Comparison of ENCODE assay signal across 18 cellular contexts in the genomic region with DNA sequence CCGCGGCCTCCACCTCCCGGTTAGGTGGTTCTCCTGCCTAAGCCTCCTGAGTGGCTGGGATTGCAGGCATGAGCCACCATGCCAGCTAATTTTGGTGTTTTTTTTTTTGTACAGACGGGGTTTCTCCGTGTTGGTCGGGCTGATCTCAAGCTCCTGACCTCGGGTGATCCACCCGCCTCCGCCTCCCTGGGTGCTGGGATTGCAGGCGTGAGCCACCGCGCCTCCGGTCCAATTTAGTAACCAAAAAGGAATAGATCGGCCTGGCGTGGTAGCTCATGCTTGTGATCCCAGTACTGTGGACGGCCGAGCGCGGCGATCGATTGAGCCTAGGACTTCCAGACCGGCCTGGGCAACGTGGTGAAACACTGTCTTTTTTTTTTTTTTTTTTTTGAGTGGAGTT. TPM values are rescaled to one million over a fixed set of nuclear protein-coding genes. Genes with fewer than 3 reads are reported as not detected.
DNase-seq lines count a peak whose midpoint lies in the region; FAIRE-seq and TF ChIP-seq lines count a peak whose summit lies in the region.
"Not testable (repeated sequence)": the region's sequence is repeated elsewhere in the genome, so short reads cannot be mapped to it uniquely, and the experiment has no call there.
"Had no signal": no experiment of that assay in that cellular context is flagged by ENCODE, and none has a peak within 500 bp of the region (broad histone marks: within the 10 kb centered on the region; RNA-seq: fewer than 3 reads in every experiment).

No MANE protein-coding gene starts in this region.

- not testable (repeated sequence) for H3K4me3 Mint-ChIP-seq in chondrocyte (ENCODE audit: unreplicated experiment); neural progenitor cell

- not testable (repeated sequence) for H3K4me1 Mint-ChIP-seq in chondrocyte (ENCODE audit: low read depth); neural progenitor cell

- not testable (repeated sequence) for FAIRE-seq in kidney (lab: Jason Lieb, UNC)

- not testable (repeated sequence) for H3K4me2 ChIP-seq in hepatocyte, neural progenitor cell

- not testable (repeated sequence) for H3K4me3 ChIP-seq in hepatocyte; kidney (ENCODE audit: low read length in 2 of 2); neural progenitor cell

- TF ChIP-seq CTCF in chondrocyte (IDR thresholded peaks at IDR 0.05); hepatocyte (IDR thresholded peaks at IDR 0.05; ENCODE audit: poor library complexity); kidney (IDR thresholded peaks at IDR 0.05; ENCODE audit: borderline replicate concordance, extremely low read depth, insufficient read depth); neural progenitor cell (IDR thresholded peaks at IDR 0.05): not testable (repeated sequence)

- H3K27me3 ChIP-seq in hepatocyte, neural progenitor cell: not testable (repeated sequence)

- not testable (repeated sequence) for H3F3A ChIP-seq in neural progenitor cell (ENCODE audit: low read depth)

- H4K20me1 ChIP-seq in hepatocyte (ENCODE audit: insufficient read depth, poor library complexity, severe bottlenecking); neural progenitor cell (ENCODE audit: low read depth): not testable (repeated sequence)

- H3K9me3 Mint-ChIP-seq in chondrocyte (ENCODE audit: low read depth); neural progenitor cell: not testable (repeated sequence)

- H3K9me2 ChIP-seq in hepatocyte (replicated peaks; ENCODE audit: insufficient read depth): not testable (repeated sequence)

- H3K9me3 ChIP-seq in hepatocyte (ENCODE audit: low read depth); kidney (ENCODE audit: control insufficient read depth in 1 of 2, low read length in 2 of 2); neural progenitor cell (ENCODE audit: low read depth): not testable (repeated sequence)

- 98% methylated on average over 23 of the region's 23 CpGs for WGBS in hepatocyte (ENCODE audit: low lambda C conversion rate, missing lambda C conversion rate)

- not testable (repeated sequence) for H3K79me2 ChIP-seq in hepatocyte; neural progenitor cell (ENCODE audit: low read depth)

- H3K27ac Mint-ChIP-seq in chondrocyte (ENCODE audit: unreplicated experiment); neural progenitor cell: not testable (repeated sequence)

- not testable (repeated sequence) for H3K27me3 Mint-ChIP-seq in chondrocyte (ENCODE audit: low read depth); neural progenitor cell (ENCODE audit: insufficient read depth, low read depth)

- H3K36me3 Mint-ChIP-seq in chondrocyte (ENCODE audit: low read depth); neural progenitor cell: not testable (repeated sequence)

- not testable (repeated sequence) for H3K36me3 ChIP-seq in hepatocyte (replicated peaks; ENCODE audit: insufficient read depth, low read depth); kidney (ENCODE audit: control insufficient read depth in 1 of 2, insufficient read depth in 2 of 2, low read length in 2 of 2); neural progenitor cell

- not testable (repeated sequence) for H3K9ac ChIP-seq in kidney (ENCODE audit: low read length in 2 of 2); neural progenitor cell

- peak; percentile 13 for DNase-seq in activated effector memory CD4-positive, alpha-beta T cell treated with anti-CD3 and anti-CD28 coated beads, Interleukin-2, amount 50 U/mL, for 16 hours
- DNase-seq in chondrocyte (ENCODE audit: low spot score): peak; percentile 84
- DNase-seq in hepatocyte (ENCODE audit: low spot score): peak; percentile 1
- DNase-seq in islet precursor cell: peak; percentile 1
- DNase-seq in kidney: peak; percentile 10
- peak; percentile 0 for DNase-seq in neural progenitor cell (ENCODE audit: low spot score)
- peak; percentile 2 for DNase-seq in posterior vena cava (ENCODE audit: low spot score)
- peak; percentile 3 for DNase-seq in ureter (ENCODE audit: low spot score)

- not testable (repeated sequence) for H3K27ac ChIP-seq in hepatocyte; kidney (ENCODE audit: low read depth in 2 of 2, low read length in 2 of 2); neural progenitor cell

- not testable (repeated sequence) for H2AFZ ChIP-seq in hepatocyte; neural progenitor cell (replicated peaks)

- intact Hi-C loops in kidney (cut with DNase I); posterior vena cava (cut with DNase I): not testable (repeated sequence)

- H3K4me1 ChIP-seq in hepatocyte (ENCODE audit: insufficient read depth); kidney (ENCODE audit: control insufficient read depth in 1 of 2, insufficient read depth in 1 of 2, low read depth in 1 of 2, low read length in 2 of 2); neural progenitor cell: not testable (repeated sequence)

RNA-seq across cellular contexts. Expression of a gene that starts 12.6 kb away (rescaled TPM):
- total RNA-seq in chondrocyte: 2.5 to 5.1 TPM (median 2.8 TPM) in 3 replicates
- 0.12 and 0.73 TPM in 2 replicates for total RNA-seq in hepatocyte
- polyA plus RNA-seq in hepatocyte: 0.07 and 0.18 TPM in 2 replicates
- total RNA-seq in kidney: 2.5 TPM
- polyA plus RNA-seq in kidney (ENCODE audit: insufficient read depth, low read depth, low replicate concordance): 0.28 TPM
- not detected in 2 replicates for total RNA-seq in neural progenitor cell (ENCODE audit: low replicate concordance)
- total RNA-seq in posterior vena cava: 1 to 10 TPM; 1.5 to 2.0 TPM
- 4.5 TPM for total RNA-seq in ureter
- total RNA-seq: A172; A673; Caco-2; Calu3; CD4-positive, CD25-positive, alpha-beta regulatory T cell; CD8-positive, alpha-beta memory T cell; Daoy had no signal
- polyA plus RNA-seq: AG04450; CD14-positive monocyte; CD4-positive, alpha-beta memory T cell; CD4-positive, CD25-positive, alpha-beta regulatory T cell had no signal

Comparison
In these comparisons a context has a peak if more than half of its experiments do, and no peak if none do; other contexts are left out.
1. DNase-seq: peak in every context shown above with its lines; median percentile 84 in chondrocyte; 13 in activated effector memory CD4-positive, alpha-beta T cell treated with anti-CD3 and anti-CD28 coated beads, Interleukin-2, amount 50 U/mL, for 16 hours; 10 in kidney; 3 in ureter; 2 in posterior vena cava; 1 in hepatocyte; 1 in islet precursor cell; 0 in neural progenitor cell.